Comparison of ENCODE assay signal across 17 cellular contexts in the genomic region with DNA sequence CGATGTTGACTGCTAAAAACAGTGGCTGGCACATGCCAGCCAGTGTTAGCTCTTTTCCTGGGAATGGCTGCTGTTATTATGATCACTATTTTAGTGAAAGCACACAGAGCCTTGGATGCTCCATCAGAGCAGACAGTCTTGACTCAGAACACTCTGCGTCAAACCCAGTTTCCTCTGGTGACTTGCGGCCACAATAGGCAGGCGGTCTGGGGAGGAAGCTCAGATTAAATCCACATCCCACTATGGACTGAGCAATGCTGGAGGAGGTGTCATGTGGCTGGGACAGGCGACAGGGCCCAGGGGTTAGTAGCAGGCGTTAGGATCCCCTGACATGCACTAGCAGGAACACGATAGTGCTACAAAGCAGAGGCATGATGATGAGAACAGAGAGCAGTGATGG.
DNase-seq lines count a peak whose midpoint lies in the region; ATAC-seq and TF ChIP-seq lines count a peak whose summit lies in the region.
"Had no signal": no experiment of that assay in that cellular context is flagged by ENCODE, and none has a peak within 500 bp of the region (broad histone marks: within the 10 kb centered on the region; RNA-seq: fewer than 3 reads in every experiment).

No MANE protein-coding gene starts in this region.

- DNase-seq in effector memory CD8-positive, alpha-beta T cell = no peak
- DNase-seq in immature natural killer cell (peak; percentile 39 to 53 (median 48)), natural killer cell (no peak), posterior vena cava (ENCODE audit: low spot score) (peak; percentile 34), NCI-H2107 treated with DMSO at 0.1 percent for 48 hours (lab: John Stamatoyannopoulos, UW; ENCODE audit: unreplicated experiment) (no peak), posterior cingulate gyrus (no peak), NCI-H510A treated with DMSO at 0.1 percent for 48 hours (lab: John Stamatoyannopoulos, UW) (no peak)
- DNase-seq in stimulated activated CD4-positive, alpha-beta T cell treated with anti-CD3 and anti-CD28 coated beads, Interleukin-4, amount 100 ng/mL, for 1 hour = no peak
- DNase-seq: Caco-2; CD4-positive, CD25-positive, alpha-beta regulatory T cell; CD8-positive, alpha-beta T cell; DMS153; DND-41; GM23248; H7; HCEC 1CT had no signal

- no peak overlapping the region for H3K27ac Mint-ChIP-seq in effector memory CD8-positive, alpha-beta T cell
- H3K27ac Mint-ChIP-seq in immature natural killer cell (peak overlapping the region; percentile 21 to 74 (median 50)), natural killer cell (peak overlapping the region; percentile 24 to 38)
- H3K27ac Mint-ChIP-seq: B cell; CD4-positive, CD25-positive, alpha-beta regulatory T cell; CD8-positive, alpha-beta T cell had no signal

- H3K4me1 Mint-ChIP-seq in effector memory CD8-positive, alpha-beta T cell (ENCODE audit: low read depth in 2 of 2) = peaks cover 17 to 19% of the 10 kb centered on the region in 2 donors
- H3K4me1 Mint-ChIP-seq in immature natural killer cell = peaks cover 61 to 62% of the 10 kb centered on the region in 2 donors
- peaks cover 62 to 63% of the 10 kb centered on the region in 2 donors for H3K4me1 Mint-ChIP-seq in natural killer cell
- H3K4me1 Mint-ChIP-seq: B cell; CD4-positive, CD25-positive, alpha-beta regulatory T cell had no signal

- no peaks in the 10 kb centered on the region for H3K27me3 Mint-ChIP-seq in effector memory CD8-positive, alpha-beta T cell
- H3K27me3 Mint-ChIP-seq in immature natural killer cell (ENCODE audit: low read depth in 3 of 3) = no peaks in the 10 kb centered on the region
- no peaks in the 10 kb centered on the region for H3K27me3 Mint-ChIP-seq in natural killer cell (ENCODE audit: low read depth in 2 of 2)
- H3K27me3 Mint-ChIP-seq: CD4-positive, CD25-positive, alpha-beta regulatory T cell had no signal

- intact Hi-C loops in natural killer cell (cut with micrococcal nuclease) (loop anchor here (10.0 kb wide), 1 partner anchor 46 kb away; no protein-coding TSS in a partner anchor), posterior vena cava (cut with DNase I) (no loop called here), posterior cingulate gyrus (cut with DNase I) (no loop called here)

- ATAC-seq in effector memory CD8-positive, alpha-beta T cell (replicated peaks) = peak; percentile 32
- peak; percentile 49 to 80 (median 65) for ATAC-seq in natural killer cell
- ATAC-seq: CD8-positive, alpha-beta T cell had no signal

- no peak overlapping the region for H3K4me3 Mint-ChIP-seq in effector memory CD8-positive, alpha-beta T cell
- H3K4me3 Mint-ChIP-seq in immature natural killer cell = peak overlapping the region; percentile 0 to 62 (median 5)
- peak overlapping the region; percentile 7 for H3K4me3 Mint-ChIP-seq in natural killer cell
- H3K4me3 Mint-ChIP-seq: B cell; CD4-positive, CD25-positive, alpha-beta regulatory T cell; CD8-positive, alpha-beta T cell had no signal

- no peaks in the 10 kb centered on the region for H3K36me3 Mint-ChIP-seq in effector memory CD8-positive, alpha-beta T cell (ENCODE audit: insufficient read depth)
- H3K36me3 Mint-ChIP-seq in immature natural killer cell = no peaks in the 10 kb centered on the region
- H3K36me3 Mint-ChIP-seq in natural killer cell = no peaks in the 10 kb centered on the region
- H3K36me3 Mint-ChIP-seq: CD4-positive, CD25-positive, alpha-beta regulatory T cell; CD8-positive, alpha-beta T cell had no signal

- TF ChIP-seq CTCF in natural killer cell (IDR thresholded peaks at IDR 0.05) = no peak

- no peaks in the 10 kb centered on the region for H3K9me3 Mint-ChIP-seq in effector memory CD8-positive, alpha-beta T cell
- H3K9me3 Mint-ChIP-seq in immature natural killer cell (peaks cover 0 to 4% (median 0%) of the 10 kb centered on the region in 6 donors), natural killer cell (no peaks in the 10 kb centered on the region)

Comparison
In these comparisons a context has a peak if more than half of its experiments do, and no peak if none do; other contexts are left out.
1. DNase-seq: peak in immature natural killer cell (3 of 3) and posterior vena cava (single experiment); none in effector memory CD8-positive, alpha-beta T cell (0 of 3), natural killer cell (single experiment), NCI-H2107 treated with DMSO at 0.1 percent for 48 hours (single experiment), posterior cingulate gyrus (0 of 10), stimulated activated CD4-positive, alpha-beta T cell treated with anti-CD3 and anti-CD28 coated beads, Interleukin-4, amount 100 ng/mL, for 1 hour (single experiment) and NCI-H510A treated with DMSO at 0.1 percent for 48 hours (single experiment).
2. H3K27ac Mint-ChIP-seq: peak in immature natural killer cell (6 of 6) and natural killer cell (2 of 2); none in effector memory CD8-positive, alpha-beta T cell (0 of 2).
3. H3K4me3 Mint-ChIP-seq: peak in immature natural killer cell (5 of 5) and natural killer cell (single experiment); none in effector memory CD8-positive, alpha-beta T cell (0 of 2).